In genomic region chr5:89988129-89988528, GRCh38 we compare ENCODE assay signal across 18 cellular contexts.
DNase-seq lines count a peak whose midpoint lies in the region; ATAC-seq and TF ChIP-seq lines count a peak whose summit lies in the region.
"Had no signal": no experiment of that assay in that cellular context is flagged by ENCODE, and none has a peak within 500 bp of the region (broad histone marks: within the 10 kb centered on the region; RNA-seq: fewer than 3 reads in every experiment).

No MANE protein-coding gene starts in this region.

- H3K27ac ChIP-seq in A673 (ENCODE audit: low read depth, low read length, poor library complexity, severe bottlenecking), result no peak overlapping the region
- no peak overlapping the region for H3K27ac ChIP-seq in endodermal cell (ENCODE audit: low read depth, low read length)
- H3K27ac ChIP-seq in mesendoderm (ENCODE audit: low read depth, low read length), result no peak overlapping the region
- H3K27ac ChIP-seq: C4-2B had no signal

- no peaks in the 10 kb centered on the region for H3K79me2 ChIP-seq in mesendoderm (ENCODE audit: control insufficient read depth, insufficient read depth, low read length)

- POLR2A ChIA-PET in A673 (lab: Charles Lee; ENCODE audit: low non-redundant PET), result no interaction called here

- H3K9ac ChIP-seq in endodermal cell (ENCODE audit: extremely low read depth, low read length, poor library complexity, severe bottlenecking) (no peak overlapping the region), mesendoderm (ENCODE audit: low read length) (no peak overlapping the region)

- no peak overlapping the region for H3K23ac ChIP-seq in mesendoderm (ENCODE audit: low read length)

- no peak overlapping the region for H3K18ac ChIP-seq in mesendoderm (ENCODE audit: low read length)

- TF ChIP-seq CTCF in A673 (conservative IDR thresholded peaks at IDR 0.05; ENCODE audit: low read depth, low read length) (no peak), endodermal cell (conservative IDR thresholded peaks at IDR 0.05) (no peak), lower leg skin (IDR thresholded peaks at IDR 0.05) (no peak)

- no peaks in the 10 kb centered on the region for H3K79me1 ChIP-seq in mesendoderm (ENCODE audit: low read length)

- H3K56ac ChIP-seq in mesendoderm (ENCODE audit: low read length), result no peak overlapping the region

- H3K4ac ChIP-seq in mesendoderm (ENCODE audit: low read depth, low read length), result no peak overlapping the region

- TF ChIP-seq POLR2A in lower leg skin (IDR thresholded peaks at IDR 0.05), result no peak

- CTCF ChIA-PET in A673 (lab: Charles Lee), result interaction anchor here (0.6 kb wide), 1 partner anchor 26 kb away, joined by 4 read pairs; no protein-coding TSS in a partner anchor

- no peak overlapping the region for H2AK5ac ChIP-seq in mesendoderm (ENCODE audit: low read length)

- H3K36me3 Mint-ChIP-seq in endodermal cell (ENCODE audit: low read depth), result peaks cover 2% of the 10 kb centered on the region
- H3K36me3 Mint-ChIP-seq: IgD-negative memory B cell had no signal

- WGBS in endodermal cell (ENCODE audit: insufficient coverage in 1 of 2, insufficient read length in 1 of 2), 2 experiments, result 30 to 63% methylated on average over 2 to 3 of the region's 3 CpGs
- no CpG with 5 or more reads among the region's 3 CpGs for WGBS in mesendoderm (ENCODE audit: extremely low coverage, insufficient coverage, low lambda C conversion rate)
- 68 to 69% methylated on average over 3 of the region's 3 CpGs for WGBS in lower leg skin, 2 donors

- intact Hi-C loops in A673 (cut with micrococcal nuclease; ENCODE audit: unreplicated experiment), result no loop called here
- intact Hi-C loops in lower leg skin (cut with DNase I; ENCODE audit: low total_unique reads), result no loop called here

- H3K4me1 ChIP-seq in A673 (ENCODE audit: insufficient read depth, low read length, poor library complexity, severe bottlenecking) (peaks cover 12% of the 10 kb centered on the region), endodermal cell (ENCODE audit: control insufficient read depth, insufficient read depth, low read length) (peaks cover 10% of the 10 kb centered on the region), mesendoderm (ENCODE audit: control insufficient read depth, low read depth, low read length) (peaks cover 6% of the 10 kb centered on the region)

- no peak overlapping the region for H2BK120ac ChIP-seq in mesendoderm (ENCODE audit: low read depth, low read length)

- DNase-seq in A673 (ENCODE audit: low spot score) (peak; percentile 50), MV-4-11 (lab: John Stamatoyannopoulos, UW) (peak; percentile 1), endodermal cell (no peak), mesendoderm (peak; percentile 78), amniotic stem cell (lab: John Stamatoyannopoulos, UW) (no peak), lower leg skin (ENCODE audit: low spot score in 2 of 2) (no peak)
- DNase-seq: GF-D8, HFFc6, Kasumi-1, MM.1S, NCI-H187, NCI-H345, NCI-H526 treated with DMSO at 0.1 percent for 48 hours, SIG-M5 had no signal

- H3K9me3 Mint-ChIP-seq in endodermal cell, result peaks cover 4% of the 10 kb centered on the region
- H3K9me3 Mint-ChIP-seq: IgD-negative memory B cell had no signal

- H2BK15ac ChIP-seq in mesendoderm (replicated peaks; ENCODE audit: low read depth), result no peak overlapping the region

- H3K9me3 ChIP-seq in A673 (ENCODE audit: low read depth, low read length, poor library complexity, severe bottlenecking), result no peaks in the 10 kb centered on the region
- no peaks in the 10 kb centered on the region for H3K9me3 ChIP-seq in endodermal cell (ENCODE audit: control insufficient read depth, low read length)

- no peak overlapping the region for H3K4me3 Mint-ChIP-seq in endodermal cell
- H3K4me3 Mint-ChIP-seq: HFFc6 had no signal

- H2BK5ac ChIP-seq in mesendoderm (ENCODE audit: low read length), result no peak overlapping the region

- H4K5ac ChIP-seq in mesendoderm (ENCODE audit: low read length), result no peak overlapping the region

- H3K4me1 Mint-ChIP-seq in endodermal cell, result peaks cover 34% of the 10 kb centered on the region
- H3K4me1 Mint-ChIP-seq: IgD-negative memory B cell had no signal

- no peak overlapping the region for H3K4me2 ChIP-seq in mesendoderm (ENCODE audit: low read length)

- no peaks in the 10 kb centered on the region for H3K27me3 ChIP-seq in A673 (replicated peaks; ENCODE audit: insufficient read depth, low read depth, low read length, poor library complexity)
- H3K27me3 ChIP-seq in endodermal cell (ENCODE audit: control insufficient read depth, insufficient read depth, low read length, poor library complexity, severe bottlenecking), result no peaks in the 10 kb centered on the region
- H3K27me3 ChIP-seq in mesendoderm (ENCODE audit: insufficient read depth, low read length, poor library complexity), result no peaks in the 10 kb centered on the region

- H3K36me3 ChIP-seq in A673 (ENCODE audit: insufficient read depth, low read length, poor library complexity, severe bottlenecking) (no peaks in the 10 kb centered on the region), endodermal cell (ENCODE audit: control insufficient read depth, insufficient read depth, low read length) (no peaks in the 10 kb centered on the region), mesendoderm (ENCODE audit: control insufficient read depth, insufficient read depth, low read length) (no peaks in the 10 kb centered on the region)

- H4K8ac ChIP-seq in mesendoderm (ENCODE audit: low read depth, low read length), result no peak overlapping the region

- no TSS peak for BruUV-seq in A673 (replicated peaks; lab: Mats Ljungman, UMichigan)

- no peak overlapping the region for H3K4me3 ChIP-seq in A673 (ENCODE audit: low read depth, low read length, poor library complexity, severe bottlenecking)
- peak overlapping the region; percentile 10 for H3K4me3 ChIP-seq in endodermal cell (ENCODE audit: low read length)
- H3K4me3 ChIP-seq in mesendoderm (ENCODE audit: low read length), result no peak overlapping the region
- H3K4me3 ChIP-seq in lower leg skin (ENCODE audit: low read depth, poor library complexity, severe bottlenecking), result no peak overlapping the region

- H3K27me3 Mint-ChIP-seq in endodermal cell (ENCODE audit: insufficient read depth), result no peaks in the 10 kb centered on the region
- H3K27me3 Mint-ChIP-seq: IgD-negative memory B cell had no signal

- no peak overlapping the region for H3K27ac Mint-ChIP-seq in endodermal cell
- H3K27ac Mint-ChIP-seq: HFFc6, IgD-negative memory B cell had no signal

- ATAC-seq in GM21619 (IDR thresholded peaks at IDR 0.05; ENCODE audit: unreplicated experiment), result no peak
- ATAC-seq in GM19397 (IDR thresholded peaks at IDR 0.05; ENCODE audit: unreplicated experiment), result no peak

Comparison
In these comparisons a context has a peak if more than half of its experiments do, and no peak if none do; other contexts are left out.
1. DNase-seq: peak in A673 (single experiment), MV-4-11 (single experiment) and mesendoderm (single experiment); none in endodermal cell (single experiment), amniotic stem cell (single experiment) and lower leg skin (0 of 2).